Comparison of ENCODE assay signal across 29 cellular contexts in the genomic region with DNA sequence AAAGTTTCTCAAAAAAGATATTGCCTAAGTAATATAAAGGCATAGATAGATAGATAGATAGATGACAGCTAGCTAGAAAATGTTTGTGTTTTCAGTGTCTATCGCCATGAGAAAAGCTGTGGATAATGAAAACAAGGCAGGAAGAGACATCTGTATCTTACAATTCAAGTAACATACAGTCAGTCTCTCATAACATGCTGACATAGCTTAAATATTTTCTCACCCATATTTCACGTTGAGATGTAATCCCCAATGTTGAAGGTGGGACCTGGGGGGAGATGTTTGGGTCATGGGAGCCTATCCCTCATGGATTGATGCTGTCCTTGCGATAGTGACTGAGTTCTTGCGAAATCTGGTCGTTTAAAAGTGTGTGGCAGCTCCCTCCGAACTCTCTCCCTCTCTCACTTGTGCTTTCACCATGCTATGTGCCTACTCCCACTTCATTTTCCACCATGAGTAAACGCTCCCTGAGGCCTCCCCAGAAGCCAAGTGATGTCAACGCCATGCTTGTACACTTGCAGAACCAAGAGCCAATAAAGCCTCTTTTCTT.
"Had no signal": no experiment of that assay in that cellular context is flagged by ENCODE, and none has a peak within 500 bp of the region (broad histone marks: within the 10 kb centered on the region; RNA-seq: fewer than 3 reads in every experiment).

No MANE protein-coding gene starts in this region.

- FAIRE-seq: endometrium, endothelial cell of umbilical vein, frontal cortex had no signal

- H3K4me1 ChIP-seq: body of pancreas, colonic mucosa, esophagus squamous epithelium had no signal

- DNase-seq: activated CD4-positive, alpha-beta memory T cell treated with anti-CD3 and anti-CD28 coated beads for 36 hours; activated CD4-positive, alpha-beta T cell treated with anti-CD3 and anti-CD28 coated beads for 36 hours; activated CD4-positive, alpha-beta T cell treated with anti-CD3 and anti-CD28 coated beads, Interleukin-2, amount 10 ng/mL, durations not matched to agents 24 days and 14 days; activated CD4-positive, CD25-positive, alpha-beta regulatory T cell; activated CD4-positive, CD25-positive, alpha-beta regulatory T cell treated with anti-CD3 and anti-CD28 coated beads, Interleukin-2, amount 50 U/mL, for 72 hours; activated CD8-positive, alpha-beta memory T cell treated with anti-CD3 and anti-CD28 coated beads, Interleukin-2, amount 50 U/mL, for 48 hours; activated CD8-positive, alpha-beta T cell treated with anti-CD3 and anti-CD28 coated beads, Interleukin-2, amount 10 ng/mL, durations not matched to agents 7 days and 5 days; activated effector memory CD4-positive, alpha-beta T cell treated with Interleukin-2 at 50 U/mL for 16 hours; activated gamma-delta T cell treated with Interleukin-2 at 50 U/mL for 16 hours; activated naive CD4-positive, alpha-beta T cell treated with anti-CD3 and anti-CD28 coated beads, Interleukin-2, amount 50 U/mL, for 16 hours; activated naive CD4-positive, alpha-beta T cell treated with Interleukin-2 at 50 U/mL for 16 hours; activated T-cell treated with anti-CD3 and anti-CD28 coated beads for 4 hours; activated T-cell treated with anti-CD3 and anti-CD28 coated beads, Interleukin-2, amount 50 U/mL, for 24 hours; amygdala; aorta; body of pancreas; caudate nucleus; colonic mucosa; effector CD8-positive, alpha-beta T cell; esophagus squamous epithelium; foreskin fibroblast; head of caudate nucleus; T-helper 2 cell had no signal

- H3K36me3 ChIP-seq: colonic mucosa, esophagus squamous epithelium had no signal

- H3K27me3 ChIP-seq: body of pancreas, colonic mucosa, esophagus squamous epithelium had no signal

- H3K4me3 Mint-ChIP-seq: activated CD4-positive, alpha-beta memory T cell treated with anti-CD3 and anti-CD28 coated beads for 36 hours; activated CD4-positive, alpha-beta T cell treated with anti-CD3 and anti-CD28 coated beads for 36 hours; activated CD4-positive, alpha-beta T cell treated with anti-CD3 and anti-CD28 coated beads, Interleukin-2, amount 10 ng/mL, durations not matched to agents 24 days and 14 days; activated CD8-positive, alpha-beta T cell treated with anti-CD3 and anti-CD28 coated beads, Interleukin-2, amount 10 ng/mL, durations not matched to agents 7 days and 5 days; activated naive CD8-positive, alpha-beta T cell; activated T-cell treated with anti-CD3 and anti-CD28 coated beads, Interleukin-2, amount 50 U/mL, for 24 hours; activated T-helper 17 cell treated with anti-CD3 and anti-CD28 coated beads, Interleukin-2, amount 50 U/mL, for 72 hours had no signal

- H3K9me3 ChIP-seq: body of pancreas, colonic mucosa, esophagus squamous epithelium had no signal

- H3K4me3 ChIP-seq: body of pancreas, colonic mucosa, esophagus squamous epithelium had no signal

- H3K27ac ChIP-seq: body of pancreas, colonic mucosa, epithelial cell of prostate, esophagus squamous epithelium had no signal

- H3K36me3 Mint-ChIP-seq: activated CD4-positive, alpha-beta memory T cell treated with anti-CD3 and anti-CD28 coated beads for 36 hours; activated naive CD8-positive, alpha-beta T cell had no signal

- H3K27me3 Mint-ChIP-seq: activated CD4-positive, alpha-beta memory T cell treated with anti-CD3 and anti-CD28 coated beads for 36 hours; activated CD4-positive, alpha-beta T cell treated with anti-CD3 and anti-CD28 coated beads for 36 hours; activated CD4-positive, alpha-beta T cell treated with anti-CD3 and anti-CD28 coated beads, Interleukin-2, amount 10 ng/mL, durations not matched to agents 24 days and 14 days; activated naive CD8-positive, alpha-beta T cell; activated T-cell treated with anti-CD3 and anti-CD28 coated beads, Interleukin-2, amount 50 U/mL, for 24 hours; activated T-helper 17 cell treated with anti-CD3 and anti-CD28 coated beads, Interleukin-2, amount 50 U/mL, for 72 hours had no signal

- H3K27ac Mint-ChIP-seq: activated CD4-positive, alpha-beta memory T cell treated with anti-CD3 and anti-CD28 coated beads for 36 hours; activated CD4-positive, alpha-beta T cell treated with anti-CD3 and anti-CD28 coated beads for 36 hours; activated CD4-positive, alpha-beta T cell treated with anti-CD3 and anti-CD28 coated beads, Interleukin-2, amount 10 ng/mL, durations not matched to agents 24 days and 14 days; activated CD8-positive, alpha-beta T cell treated with anti-CD3 and anti-CD28 coated beads, Interleukin-2, amount 10 ng/mL, durations not matched to agents 7 days and 5 days; activated naive CD8-positive, alpha-beta T cell; activated T-cell treated with anti-CD3 and anti-CD28 coated beads, Interleukin-2, amount 50 U/mL, for 24 hours; activated T-helper 17 cell treated with anti-CD3 and anti-CD28 coated beads, Interleukin-2, amount 50 U/mL, for 72 hours had no signal

- ATAC-seq: activated CD4-positive, alpha-beta T cell treated with anti-CD3 and anti-CD28 coated beads for 36 hours; activated CD8-positive, alpha-beta T cell treated with anti-CD3 and anti-CD28 coated beads, Interleukin-2, amount 10 ng/mL, durations not matched to agents 7 days and 5 days; activated T-helper 17 cell treated with anti-CD3 and anti-CD28 coated beads, Interleukin-2, amount 50 U/mL, for 72 hours; body of pancreas had no signal

- H3K4me1 Mint-ChIP-seq: activated CD4-positive, alpha-beta T cell treated with anti-CD3 and anti-CD28 coated beads for 36 hours; activated CD4-positive, alpha-beta T cell treated with anti-CD3 and anti-CD28 coated beads, Interleukin-2, amount 10 ng/mL, durations not matched to agents 24 days and 14 days; activated T-helper 17 cell treated with anti-CD3 and anti-CD28 coated beads, Interleukin-2, amount 50 U/mL, for 72 hours had no signal
